ENCODE assay signal across 43 cellular contexts in genomic region chr7:4911111-4911828, GRCh38. TPM values are rescaled to one million over a fixed set of nuclear protein-coding genes. Genes with fewer than 3 reads are reported as not detected.
"Had no signal": no experiment of that assay in that cellular context is flagged by ENCODE, and none has a peak within 500 bp of the region (broad histone marks: within the 10 kb centered on the region; RNA-seq: fewer than 3 reads in every experiment).

No MANE protein-coding gene starts in this region.

- H3K4me3 ChIP-seq: adrenal gland, ascending aorta, body of pancreas, breast epithelium, cardiac muscle cell had no signal

- H3K36me3 Mint-ChIP-seq: activated naive CD4-positive, alpha-beta T cell treated with anti-CD3 and anti-CD28 coated beads, Interleukin-2, amount 10 ng/mL, durations not matched to agents 7 days and 5 days; activated naive CD4-positive, alpha-beta T cell treated with anti-CD3 and anti-CD28 coated beads, Interleukin-2, amount 50 U/mL, for 24 hours; activated naive CD4-positive, alpha-beta T cell treated with anti-CD3 and anti-CD28 coated beads, Interleukin-2, amount 50 U/mL, for 72 hours; activated naive CD8-positive, alpha-beta T cell; activated naive CD8-positive, alpha-beta T cell treated with anti-CD3 and anti-CD28 coated beads for 36 hours; activated naive CD8-positive, alpha-beta T cell treated with anti-CD3 and anti-CD28 coated beads, Interleukin-2, amount 10 ng/mL, durations not matched to agents 7 days and 5 days; brain had no signal

- H3K27ac ChIP-seq: adrenal gland, ascending aorta, body of pancreas, brain microvascular endothelial cell, breast epithelium, cardiac muscle cell had no signal

- H3K4me1 ChIP-seq: adrenal gland, ascending aorta, body of pancreas, breast epithelium had no signal

- H3K4me1 Mint-ChIP-seq: activated naive CD4-positive, alpha-beta T cell treated with anti-CD3 and anti-CD28 coated beads, Interleukin-2, amount 10 ng/mL, durations not matched to agents 7 days and 5 days; activated naive CD4-positive, alpha-beta T cell treated with anti-CD3 and anti-CD28 coated beads, Interleukin-2, amount 50 U/mL, for 24 hours; activated naive CD8-positive, alpha-beta T cell treated with anti-CD3 and anti-CD28 coated beads for 36 hours; activated naive CD8-positive, alpha-beta T cell treated with anti-CD3 and anti-CD28 coated beads, Interleukin-2, amount 10 ng/mL, durations not matched to agents 7 days and 5 days; activated naive CD8-positive, alpha-beta T cell treated with anti-CD3 and anti-CD28 coated beads, Interleukin-2, amount 50 U/mL, for 24 hours; activated T-helper 17 cell treated with anti-CD3 and anti-CD28 coated beads, Interleukin-2, amount 50 U/mL, for 72 hours; brain; central memory CD8-positive, alpha-beta T cell had no signal

- H3K27me3 ChIP-seq: adrenal gland, ascending aorta, body of pancreas, brain microvascular endothelial cell, breast epithelium, cardiac muscle cell had no signal

- H3K4me3 Mint-ChIP-seq: activated naive CD4-positive, alpha-beta T cell treated with anti-CD3 and anti-CD28 coated beads for 36 hours; activated naive CD4-positive, alpha-beta T cell treated with anti-CD3 and anti-CD28 coated beads, Interleukin-2, amount 10 ng/mL, durations not matched to agents 7 days and 5 days; activated naive CD4-positive, alpha-beta T cell treated with anti-CD3 and anti-CD28 coated beads, Interleukin-2, amount 50 U/mL, for 24 hours; activated naive CD8-positive, alpha-beta T cell; activated naive CD8-positive, alpha-beta T cell treated with anti-CD3 and anti-CD28 coated beads for 36 hours; activated naive CD8-positive, alpha-beta T cell treated with anti-CD3 and anti-CD28 coated beads, Interleukin-2, amount 10 ng/mL, durations not matched to agents 7 days and 5 days; activated naive CD8-positive, alpha-beta T cell treated with anti-CD3 and anti-CD28 coated beads, Interleukin-2, amount 50 U/mL, for 24 hours; activated T-cell treated with anti-CD3 and anti-CD28 coated beads, Interleukin-2, amount 50 U/mL, for 24 hours; activated T-cell treated with anti-CD3 and anti-CD28 coated beads, Interleukin-2, amount 50 U/mL, for 4 hours; activated T-cell treated with anti-CD3 and anti-CD28 coated beads, Interleukin-2, amount 50 U/mL, for 72 hours; activated T-helper 1 cell treated with anti-CD3 and anti-CD28 coated beads, Interleukin-12 subunit alpha, Interleukin-12 subunit beta, Interleukin-2, Interleukin-4 antibody, amounts not matched to agents 30 ng/mL and 10 ng/mL and 1 ng/mL, durations not matched to agents 14 hours and 24 hours and 36 hours; activated T-helper 17 cell treated with anti-CD3 and anti-CD28 coated beads, Interleukin-2, amount 50 U/mL, for 72 hours; brain; central memory CD8-positive, alpha-beta T cell had no signal

- ATAC-seq: activated naive CD4-positive, alpha-beta T cell treated with anti-CD3 and anti-CD28 coated beads, Interleukin-2, amount 50 U/mL, for 72 hours; activated naive CD8-positive, alpha-beta T cell treated with anti-CD3 and anti-CD28 coated beads, Interleukin-2, amount 50 U/mL, for 24 hours; activated T-cell treated with anti-CD3 and anti-CD28 coated beads, Interleukin-2, amount 50 U/mL, for 4 hours; activated T-cell treated with anti-CD3 and anti-CD28 coated beads, Interleukin-2, amount 50 U/mL, for 72 hours; activated T-helper 17 cell treated with anti-CD3 and anti-CD28 coated beads, Interleukin-2, amount 50 U/mL, for 72 hours; body of pancreas had no signal

- H3K9me3 Mint-ChIP-seq: activated naive CD4-positive, alpha-beta T cell treated with anti-CD3 and anti-CD28 coated beads for 36 hours; activated naive CD4-positive, alpha-beta T cell treated with anti-CD3 and anti-CD28 coated beads, Interleukin-2, amount 10 ng/mL, durations not matched to agents 7 days and 5 days; activated naive CD4-positive, alpha-beta T cell treated with anti-CD3 and anti-CD28 coated beads, Interleukin-2, amount 50 U/mL, for 24 hours; activated naive CD4-positive, alpha-beta T cell treated with anti-CD3 and anti-CD28 coated beads, Interleukin-2, amount 50 U/mL, for 72 hours; activated naive CD8-positive, alpha-beta T cell treated with anti-CD3 and anti-CD28 coated beads for 36 hours; activated naive CD8-positive, alpha-beta T cell treated with anti-CD3 and anti-CD28 coated beads, Interleukin-2, amount 10 ng/mL, durations not matched to agents 7 days and 5 days; activated naive CD8-positive, alpha-beta T cell treated with anti-CD3 and anti-CD28 coated beads, Interleukin-2, amount 50 U/mL, for 24 hours; activated T-cell treated with anti-CD3 and anti-CD28 coated beads, Interleukin-2, amount 50 U/mL, for 24 hours; activated T-cell treated with anti-CD3 and anti-CD28 coated beads, Interleukin-2, amount 50 U/mL, for 4 hours; activated T-cell treated with anti-CD3 and anti-CD28 coated beads, Interleukin-2, amount 50 U/mL, for 72 hours; activated T-helper 1 cell treated with anti-CD3 and anti-CD28 coated beads, Interleukin-12 subunit alpha, Interleukin-12 subunit beta, Interleukin-2, Interleukin-4 antibody, amounts not matched to agents 30 ng/mL and 10 ng/mL and 1 ng/mL, durations not matched to agents 14 hours and 24 hours and 36 hours; activated T-helper 17 cell treated with anti-CD3 and anti-CD28 coated beads, Interleukin-2, amount 50 U/mL, for 72 hours; activated T-helper 2 cell treated with anti-CD3 and anti-CD28 coated beads, Interferon-gamma antibody, Interleukin-2, Interleukin-4, amounts not matched to agents 10 μg/mL and 5 μg/mL and 100 μg/mL, durations not matched to agents 14 hours and 24 hours and 36 hours; brain; central memory CD8-positive, alpha-beta T cell had no signal

- H3K9me3 ChIP-seq: adrenal gland, ascending aorta, body of pancreas, breast epithelium had no signal

- H3K27me3 Mint-ChIP-seq: activated naive CD4-positive, alpha-beta T cell treated with anti-CD3 and anti-CD28 coated beads, Interleukin-2, amount 10 ng/mL, durations not matched to agents 7 days and 5 days; activated naive CD8-positive, alpha-beta T cell; activated naive CD8-positive, alpha-beta T cell treated with anti-CD3 and anti-CD28 coated beads for 36 hours; activated naive CD8-positive, alpha-beta T cell treated with anti-CD3 and anti-CD28 coated beads, Interleukin-2, amount 10 ng/mL, durations not matched to agents 7 days and 5 days; activated naive CD8-positive, alpha-beta T cell treated with anti-CD3 and anti-CD28 coated beads, Interleukin-2, amount 50 U/mL, for 24 hours; activated T-helper 17 cell treated with anti-CD3 and anti-CD28 coated beads, Interleukin-2, amount 50 U/mL, for 72 hours had no signal

- DNase-seq: activated effector memory CD4-positive, alpha-beta T cell treated with anti-CD3 and anti-CD28 coated beads, Interleukin-2, amount 50 U/mL, for 16 hours; activated effector memory CD4-positive, alpha-beta T cell treated with Interleukin-2 at 50 U/mL for 16 hours; activated gamma-delta T cell; activated gamma-delta T cell treated with Interleukin-2 at 50 U/mL for 16 hours; activated naive CD4-positive, alpha-beta T cell; activated naive CD4-positive, alpha-beta T cell treated with anti-CD3 and anti-CD28 coated beads for 36 hours; activated naive CD4-positive, alpha-beta T cell treated with anti-CD3 and anti-CD28 coated beads, Interleukin-2, amount 10 ng/mL, durations not matched to agents 7 days and 5 days; activated naive CD4-positive, alpha-beta T cell treated with anti-CD3 and anti-CD28 coated beads, Interleukin-2, amount 50 U/mL, for 16 hours; activated naive CD4-positive, alpha-beta T cell treated with Interleukin-2 at 50 U/mL for 16 hours; activated naive CD8-positive, alpha-beta T cell treated with anti-CD3 and anti-CD28 coated beads for 36 hours; activated naive CD8-positive, alpha-beta T cell treated with anti-CD3 and anti-CD28 coated beads, Interleukin-2, amount 10 ng/mL, durations not matched to agents 7 days and 5 days; activated naive CD8-positive, alpha-beta T cell treated with anti-CD3 and anti-CD28 coated beads, Interleukin-2, amount 50 U/mL, for 24 hours; activated T-cell treated with anti-CD3 and anti-CD28 coated beads for 4 hours; activated T-cell treated with anti-CD3 and anti-CD28 coated beads, Interleukin-2, amount 50 U/mL, for 1 hour; activated T-cell treated with anti-CD3 and anti-CD28 coated beads, Interleukin-2, amount 50 U/mL, for 24 hours; activated T-cell treated with anti-CD3 and anti-CD28 coated beads, Interleukin-2, amount 50 U/mL, for 4 hours; activated T-cell treated with anti-CD3 and anti-CD28 coated beads, Interleukin-2, amount 50 U/mL, for 48 hours; activated T-cell treated with anti-CD3 and anti-CD28 coated beads, Interleukin-2, amount 50 U/mL, for 72 hours; adrenal gland; amniotic stem cell; amygdala; anterior cingulate cortex; aorta; body of pancreas; brain microvascular endothelial cell; caudate nucleus; central memory CD4-positive, alpha-beta T cell; cerebellar nuclear complex had no signal

- H3K36me3 ChIP-seq: adrenal gland, ascending aorta, brain microvascular endothelial cell, breast epithelium, cardiac muscle cell had no signal

- H3K27ac Mint-ChIP-seq: activated naive CD4-positive, alpha-beta T cell treated with anti-CD3 and anti-CD28 coated beads for 36 hours; activated naive CD4-positive, alpha-beta T cell treated with anti-CD3 and anti-CD28 coated beads, Interleukin-2, amount 10 ng/mL, durations not matched to agents 7 days and 5 days; activated naive CD4-positive, alpha-beta T cell treated with anti-CD3 and anti-CD28 coated beads, Interleukin-2, amount 50 U/mL, for 24 hours; activated naive CD8-positive, alpha-beta T cell; activated naive CD8-positive, alpha-beta T cell treated with anti-CD3 and anti-CD28 coated beads for 36 hours; activated naive CD8-positive, alpha-beta T cell treated with anti-CD3 and anti-CD28 coated beads, Interleukin-2, amount 10 ng/mL, durations not matched to agents 7 days and 5 days; activated naive CD8-positive, alpha-beta T cell treated with anti-CD3 and anti-CD28 coated beads, Interleukin-2, amount 50 U/mL, for 24 hours; activated T-cell treated with anti-CD3 and anti-CD28 coated beads, Interleukin-2, amount 50 U/mL, for 24 hours; activated T-cell treated with anti-CD3 and anti-CD28 coated beads, Interleukin-2, amount 50 U/mL, for 72 hours; activated T-helper 1 cell treated with anti-CD3 and anti-CD28 coated beads, Interleukin-12 subunit alpha, Interleukin-12 subunit beta, Interleukin-2, Interleukin-4 antibody, amounts not matched to agents 30 ng/mL and 10 ng/mL and 1 ng/mL, durations not matched to agents 14 hours and 24 hours and 36 hours; activated T-helper 17 cell treated with anti-CD3 and anti-CD28 coated beads, Interleukin-2, amount 50 U/mL, for 72 hours; activated T-helper 2 cell treated with anti-CD3 and anti-CD28 coated beads, Interferon-gamma antibody, Interleukin-2, Interleukin-4, amounts not matched to agents 10 μg/mL and 5 μg/mL and 100 μg/mL, durations not matched to agents 14 hours and 24 hours and 36 hours; brain had no signal

RNA-seq across cellular contexts. Expression of gene MMD2, which starts 47.7 kb away (rescaled TPM):
- total RNA-seq: activated naive CD4-positive, alpha-beta T cell treated with anti-CD3 and anti-CD28 coated beads for 36 hours; activated naive CD4-positive, alpha-beta T cell treated with anti-CD3 and anti-CD28 coated beads, Interleukin-2, amount 50 U/mL, for 72 hours; activated naive CD8-positive, alpha-beta T cell treated with anti-CD3 and anti-CD28 coated beads for 36 hours; activated naive CD8-positive, alpha-beta T cell treated with anti-CD3 and anti-CD28 coated beads, Interleukin-2, amount 10 ng/mL, durations not matched to agents 7 days and 5 days; activated T-cell treated with anti-CD3 and anti-CD28 coated beads, Interleukin-2, amount 50 U/mL, for 4 hours; activated T-cell treated with anti-CD3 and anti-CD28 coated beads, Interleukin-2, amount 50 U/mL, for 72 hours; activated T-helper 1 cell treated with anti-CD3 and anti-CD28 coated beads, Interleukin-12 subunit alpha, Interleukin-12 subunit beta, Interleukin-2, Interleukin-4 antibody, amounts not matched to agents 30 ng/mL and 10 ng/mL and 1 ng/mL, durations not matched to agents 14 hours and 24 hours and 36 hours; activated T-helper 17 cell treated with anti-CD3 and anti-CD28 coated beads, Interleukin-2, amount 50 U/mL, for 72 hours; activated T-helper 2 cell treated with anti-CD3 and anti-CD28 coated beads, Interferon-gamma antibody, Interleukin-2, Interleukin-4, amounts not matched to agents 10 μg/mL and 5 μg/mL and 100 μg/mL, durations not matched to agents 14 hours and 24 hours and 36 hours; adrenal gland; aorta; ascending aorta; astrocyte; body of pancreas; breast epithelium; bronchial epithelial cell; cardiac muscle cell; cardiac septum had no signal
- polyA plus RNA-seq: adipose tissue, aorta, cardiac muscle cell had no signal

RNA-seq across cellular contexts. Expression of gene PAPOLB, which starts 49.4 kb away (rescaled TPM):
- total RNA-seq: activated naive CD4-positive, alpha-beta T cell treated with anti-CD3 and anti-CD28 coated beads for 36 hours; activated naive CD4-positive, alpha-beta T cell treated with anti-CD3 and anti-CD28 coated beads, Interleukin-2, amount 50 U/mL, for 72 hours; activated naive CD8-positive, alpha-beta T cell treated with anti-CD3 and anti-CD28 coated beads, Interleukin-2, amount 10 ng/mL, durations not matched to agents 7 days and 5 days; activated T-helper 1 cell treated with anti-CD3 and anti-CD28 coated beads, Interleukin-12 subunit alpha, Interleukin-12 subunit beta, Interleukin-2, Interleukin-4 antibody, amounts not matched to agents 30 ng/mL and 10 ng/mL and 1 ng/mL, durations not matched to agents 14 hours and 24 hours and 36 hours; activated T-helper 17 cell treated with anti-CD3 and anti-CD28 coated beads, Interleukin-2, amount 50 U/mL, for 72 hours; activated T-helper 2 cell treated with anti-CD3 and anti-CD28 coated beads, Interferon-gamma antibody, Interleukin-2, Interleukin-4, amounts not matched to agents 10 μg/mL and 5 μg/mL and 100 μg/mL, durations not matched to agents 14 hours and 24 hours and 36 hours; adrenal gland; ascending aorta; astrocyte; bronchial epithelial cell had no signal
- polyA plus RNA-seq: adipose tissue, cardiac muscle cell had no signal
